Comparison of ENCODE assay signal across 8 cellular contexts in the genomic region with DNA sequence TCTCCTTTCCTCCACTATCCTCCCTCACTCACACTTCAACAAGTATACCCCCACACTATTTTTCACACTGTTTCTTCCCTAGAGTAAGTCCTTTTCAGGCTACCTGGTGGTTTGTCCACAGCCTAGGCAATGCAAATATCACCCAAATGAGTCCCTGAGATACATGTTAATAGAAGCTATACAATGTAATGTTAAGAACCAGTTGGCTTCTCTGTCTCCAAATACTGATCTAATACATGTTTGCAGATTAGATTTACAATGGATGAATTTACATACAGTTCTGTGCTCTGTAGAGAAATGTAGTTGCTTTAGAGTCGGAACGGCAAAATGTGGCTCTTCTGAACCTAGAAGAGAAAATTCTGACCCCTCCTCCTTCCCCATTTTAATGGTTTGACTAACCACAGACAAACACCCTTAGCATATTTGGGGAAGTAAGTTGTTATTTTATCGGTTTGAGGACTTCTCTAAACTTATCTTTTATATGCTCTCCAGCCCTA.
DNase-seq lines count a peak whose midpoint lies in the region; ATAC-seq and TF ChIP-seq lines count a peak whose summit lies in the region.

No MANE protein-coding gene starts in this region.

- peak overlapping the region; percentile 92 to 99 for H3K4me3 Mint-ChIP-seq in activated T-cell treated with anti-CD3 and anti-CD28 coated beads, Interleukin-2, amount 50 U/mL, for 72 hours
- H3K4me3 Mint-ChIP-seq in IgD-negative memory B cell (peak overlapping the region; percentile 88 to 99 (median 92)), chondrocyte (ENCODE audit: unreplicated experiment) (peak overlapping the region; percentile 40), progenitor cell of endocrine pancreas (ENCODE audit: low read depth) (no peak overlapping the region)

- H3K4me1 Mint-ChIP-seq in activated T-cell treated with anti-CD3 and anti-CD28 coated beads, Interleukin-2, amount 50 U/mL, for 72 hours (ENCODE audit: low read depth): peaks cover 89% of the 10 kb centered on the region
- H3K4me1 Mint-ChIP-seq in IgD-negative memory B cell (peaks cover 21 to 39% (median 28%) of the 10 kb centered on the region in 3 donors), chondrocyte (ENCODE audit: low read depth) (peaks cover 42% of the 10 kb centered on the region), progenitor cell of endocrine pancreas (ENCODE audit: low read depth) (peaks cover 18% of the 10 kb centered on the region)

- DNase-seq in activated T-cell treated with anti-CD3 and anti-CD28 coated beads, Interleukin-2, amount 50 U/mL, for 72 hours: no peak
- DNase-seq in activated T-cell treated with anti-CD3 and anti-CD28 coated beads for 4 hours (no peak), chondrocyte (ENCODE audit: low spot score) (no peak), substantia nigra (lab: John Stamatoyannopoulos, UW) (no peak), amygdala (lab: John Stamatoyannopoulos, UW) (no peak), progenitor cell of endocrine pancreas (ENCODE audit: low spot score, unreplicated experiment) (no peak)

- no peak for TF ChIP-seq CTCF in chondrocyte (IDR thresholded peaks at IDR 0.05)
- TF ChIP-seq CTCF in progenitor cell of endocrine pancreas (IDR thresholded peaks at IDR 0.05; ENCODE audit: unreplicated experiment): no peak

- no peaks in the 10 kb centered on the region for H3K27me3 Mint-ChIP-seq in activated T-cell treated with anti-CD3 and anti-CD28 coated beads, Interleukin-2, amount 50 U/mL, for 72 hours (ENCODE audit: low read depth)
- no peaks in the 10 kb centered on the region for H3K27me3 Mint-ChIP-seq in IgD-negative memory B cell
- no peaks in the 10 kb centered on the region for H3K27me3 Mint-ChIP-seq in chondrocyte (ENCODE audit: low read depth)
- H3K27me3 Mint-ChIP-seq in progenitor cell of endocrine pancreas: no peaks in the 10 kb centered on the region

- H3K9me3 Mint-ChIP-seq in activated T-cell treated with anti-CD3 and anti-CD28 coated beads, Interleukin-2, amount 50 U/mL, for 72 hours: peaks cover 2 to 7% of the 10 kb centered on the region in 2 donors
- H3K9me3 Mint-ChIP-seq in IgD-negative memory B cell (peaks cover 0 to 6% (median 4%) of the 10 kb centered on the region in 3 donors), chondrocyte (ENCODE audit: low read depth) (no peaks in the 10 kb centered on the region), progenitor cell of endocrine pancreas (ENCODE audit: low read depth) (no peaks in the 10 kb centered on the region)

- peak overlapping the region; percentile 51 for H3K27ac ChIP-seq in substantia nigra (ENCODE audit: low read depth, low read length, poor library complexity, severe bottlenecking)

- peaks cover 9% of the 10 kb centered on the region in 2 donors for H3K36me3 Mint-ChIP-seq in activated T-cell treated with anti-CD3 and anti-CD28 coated beads, Interleukin-2, amount 50 U/mL, for 72 hours (ENCODE audit: insufficient read depth in 2 of 2)
- H3K36me3 Mint-ChIP-seq in IgD-negative memory B cell (no peaks in the 10 kb centered on the region), chondrocyte (ENCODE audit: low read depth) (peaks cover 2% of the 10 kb centered on the region), progenitor cell of endocrine pancreas (ENCODE audit: insufficient read depth) (no peaks in the 10 kb centered on the region)

- peak overlapping the region; percentile 98 for H3K27ac Mint-ChIP-seq in activated T-cell treated with anti-CD3 and anti-CD28 coated beads, Interleukin-2, amount 50 U/mL, for 72 hours
- H3K27ac Mint-ChIP-seq in IgD-negative memory B cell (peak overlapping the region; percentile 62 to 91 (median 72)), chondrocyte (ENCODE audit: unreplicated experiment) (peak overlapping the region; percentile 55), progenitor cell of endocrine pancreas (no peak overlapping the region)

- ATAC-seq in activated T-cell treated with anti-CD3 and anti-CD28 coated beads, Interleukin-2, amount 50 U/mL, for 72 hours (replicated peaks in 1 of 2): no peak
- ATAC-seq in GM21529 (IDR thresholded peaks at IDR 0.05; ENCODE audit: unreplicated experiment): no peak
